Comparison of ENCODE assay signal across 14 cellular contexts in the genomic region with DNA sequence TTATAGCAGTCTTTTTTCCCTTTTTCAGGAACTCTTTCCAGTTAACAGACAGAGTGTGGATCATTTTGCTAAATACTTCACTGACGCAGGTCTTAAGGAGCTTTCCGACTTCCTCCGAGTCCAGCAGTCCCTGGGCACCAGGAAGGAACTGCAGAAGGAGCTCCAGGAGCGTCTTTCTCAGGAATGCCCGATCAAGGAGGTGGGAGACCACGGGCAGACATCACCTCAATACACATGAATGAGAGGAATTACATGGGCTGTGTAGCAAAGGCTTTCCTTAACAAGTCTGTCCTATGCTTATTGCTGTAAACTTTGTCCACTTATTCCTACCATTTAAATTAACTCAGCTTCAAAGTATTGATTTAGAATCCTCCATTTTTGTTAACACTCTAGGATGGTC. TPM values are rescaled to one million over a fixed set of nuclear protein-coding genes. Genes with fewer than 3 reads are reported as not detected.
DNase-seq lines count a peak whose midpoint lies in the region; ATAC-seq, FAIRE-seq and TF ChIP-seq lines count a peak whose summit lies in the region.
"Had no signal": no experiment of that assay in that cellular context is flagged by ENCODE, and none has a peak within 500 bp of the region (broad histone marks: within the 10 kb centered on the region; RNA-seq: fewer than 3 reads in every experiment).

No MANE protein-coding gene starts in this region.

- H2BK12ac ChIP-seq in H9 (ENCODE audit: insufficient read length, low read depth, low read length) = no peak overlapping the region

- H4K5ac ChIP-seq in H9 (ENCODE audit: insufficient read length, low read depth, low read length) = no peak overlapping the region

- H3K27me3 Mint-ChIP-seq in H9 (ENCODE audit: low read depth) (no peaks in the 10 kb centered on the region), astrocyte (ENCODE audit: low read depth, unreplicated experiment) (no peaks in the 10 kb centered on the region), mesothelial cell of epicardium (ENCODE audit: low read depth) (no peaks in the 10 kb centered on the region)

- no peaks in the 10 kb centered on the region for H3K79me1 ChIP-seq in H9 (ENCODE audit: insufficient read depth, low read depth, low read length, poor library complexity, severe bottlenecking)

- H3T11ph ChIP-seq in H9 (ENCODE audit: low read length) = no peak overlapping the region

- no peak overlapping the region for H2BK20ac ChIP-seq in H9 (ENCODE audit: low read depth, low read length, poor library complexity, severe bottlenecking)

- H3K4me2 ChIP-seq in H9 (ENCODE audit: insufficient read depth, insufficient read length, low read length) = no peak overlapping the region
- no peak overlapping the region for H3K4me2 ChIP-seq in astrocyte (ENCODE audit: low read length)
- H3K4me2 ChIP-seq in smooth muscle cell = no peak overlapping the region
- H3K4me2 ChIP-seq: A549, GM23338 had no signal

- H4K20me1 ChIP-seq in H9 (ENCODE audit: control insufficient read depth, insufficient read depth, insufficient read length) (no peaks in the 10 kb centered on the region), astrocyte (ENCODE audit: insufficient read depth, low read length) (no peaks in the 10 kb centered on the region), smooth muscle cell (ENCODE audit: low read depth) (no peaks in the 10 kb centered on the region)

- H4K8ac ChIP-seq in H9 (replicated peaks; ENCODE audit: insufficient read length, low read depth, low read length) = no peak overlapping the region

- H3K23me2 ChIP-seq in H9 (ENCODE audit: insufficient read length, low read depth, low read length, poor library complexity, severe bottlenecking) = no peaks in the 10 kb centered on the region

- DNase-seq in H9 (no peak), astrocyte (ENCODE audit: low read depth) (no peak), mesothelial cell of epicardium (ENCODE audit: low spot score in 2 of 2, unreplicated experiment in 2 of 2) (no peak), smooth muscle cell (lab: John Stamatoyannopoulos, UW; ENCODE audit: unreplicated experiment) (no peak), small intestine (no peak), DMS 273 (lab: John Stamatoyannopoulos, UW; ENCODE audit: unreplicated experiment) (no peak), upper lobe of right lung (no peak)
- DNase-seq: Caco-2; CD8-positive, alpha-beta T cell; DMS 273 treated with DMSO at 0.1 percent for 48 hours; IMR-90 had no signal

- no CpG with 5 or more reads among the region's 6 CpGs for WGBS in H9 (ENCODE audit: extremely low coverage, insufficient read length, low lambda C conversion rate)
- WGBS in smooth muscle cell (ENCODE audit: low lambda C conversion rate) = 84% methylated on average over 6 of the region's 6 CpGs
- WGBS in small intestine, 3 donors = 83 to 87% (median 85%) methylated on average over 6 of the region's 6 CpGs

- no peak for ATAC-seq in upper lobe of right lung
- ATAC-seq: CD8-positive, alpha-beta T cell had no signal

- H3K36me3 ChIP-seq in astrocyte (ENCODE audit: insufficient read depth, low read length) = peaks cover 50% of the 10 kb centered on the region
- peaks cover 22% of the 10 kb centered on the region for H3K36me3 ChIP-seq in smooth muscle cell (ENCODE audit: low read depth)
- H3K36me3 ChIP-seq in small intestine (ENCODE audit: control insufficient read depth in 2 of 2, insufficient read depth in 2 of 2, low read length in 2 of 2) = peaks cover 12 to 16% of the 10 kb centered on the region in 2 donors
- peaks cover 62% of the 10 kb centered on the region for H3K36me3 ChIP-seq in upper lobe of right lung

- H3K4me1 ChIP-seq in H9 (ENCODE audit: insufficient read depth, low read length) (no peaks in the 10 kb centered on the region), astrocyte (ENCODE audit: insufficient read depth, low read length) (peaks cover 19% of the 10 kb centered on the region), smooth muscle cell (ENCODE audit: low read depth) (no peaks in the 10 kb centered on the region), small intestine (ENCODE audit: control insufficient read depth in 2 of 2, insufficient read depth in 1 of 2, low read depth in 1 of 2, low read length in 1 of 2) (no peaks in the 10 kb centered on the region), upper lobe of right lung (no peaks in the 10 kb centered on the region)
- H3K4me1 ChIP-seq: A549, Caco-2 had no signal

- no peak for FAIRE-seq in astrocyte (lab: Jason Lieb, UNC)
- FAIRE-seq in small intestine (lab: Jason Lieb, UNC) = no peak
- FAIRE-seq: A549 had no signal

- TF ChIP-seq CTCF in H9 (conservative IDR thresholded peaks at IDR 0.05) = no peak
- TF ChIP-seq CTCF in astrocyte (IDR thresholded peaks at IDR 0.05; ENCODE audit: insufficient read depth, low read depth, low read length) = no peak
- TF ChIP-seq CTCF in mesothelial cell of epicardium (IDR thresholded peaks at IDR 0.05; ENCODE audit: unreplicated experiment) = no peak
- TF ChIP-seq CTCF in smooth muscle cell (IDR thresholded peaks at IDR 0.05; ENCODE audit: borderline replicate concordance, insufficient read depth, poor library complexity, severe bottlenecking) = no peak
- no peak for TF ChIP-seq CTCF in upper lobe of right lung (IDR thresholded peaks at IDR 0.05)

- H3K14ac ChIP-seq in H9 (ENCODE audit: insufficient read depth, low read length) = no peak overlapping the region

- intact Hi-C loops in upper lobe of right lung (cut with DNase I) = no loop called here

- H3K79me2 ChIP-seq in H9 (ENCODE audit: insufficient read depth, low read length) (no peaks in the 10 kb centered on the region), astrocyte (ENCODE audit: insufficient read depth, low read length) (no peaks in the 10 kb centered on the region), smooth muscle cell (ENCODE audit: low read depth) (no peaks in the 10 kb centered on the region)

- H3K4me1 Mint-ChIP-seq in H9 = no peaks in the 10 kb centered on the region
- H3K4me1 Mint-ChIP-seq in astrocyte (ENCODE audit: low read depth, unreplicated experiment) = peaks cover 22% of the 10 kb centered on the region
- H3K4me1 Mint-ChIP-seq in mesothelial cell of epicardium = no peaks in the 10 kb centered on the region
- H3K4me1 Mint-ChIP-seq: CD14-positive monocyte, GM23338 had no signal

- H3K4ac ChIP-seq in H9 (ENCODE audit: low read depth, low read length) = no peak overlapping the region

- H3K36me3 Mint-ChIP-seq in H9 (ENCODE audit: insufficient read depth in 1 of 3, low read depth in 3 of 3) (peaks cover 37 to 63% (median 62%) of the 10 kb centered on the region in 3 experiments), astrocyte (ENCODE audit: low read depth, unreplicated experiment) (peaks cover 15% of the 10 kb centered on the region), mesothelial cell of epicardium (peaks cover 45% of the 10 kb centered on the region)

- no peak overlapping the region for H2AFZ ChIP-seq in H9 (ENCODE audit: low read length)
- H2AFZ ChIP-seq in astrocyte (ENCODE audit: low read depth, low read length) = no peak overlapping the region
- H2AFZ ChIP-seq in smooth muscle cell (ENCODE audit: low read depth) = no peak overlapping the region
- H2AFZ ChIP-seq: GM23338 had no signal

- H3F3A ChIP-seq in smooth muscle cell (ENCODE audit: low read depth) = no peaks in the 10 kb centered on the region

- H3K56ac ChIP-seq in H9 (ENCODE audit: insufficient read length, low read depth, low read length) = no peak overlapping the region

- H3K23ac ChIP-seq in H9 (ENCODE audit: insufficient read length, low read depth, low read length) = no peak overlapping the region

- H3K9me3 ChIP-seq in H9 (ENCODE audit: control insufficient read depth, low read depth, low read length) (no peaks in the 10 kb centered on the region), astrocyte (ENCODE audit: insufficient read depth, low read depth, low read length) (no peaks in the 10 kb centered on the region), smooth muscle cell (replicated peaks; ENCODE audit: low read depth) (no peaks in the 10 kb centered on the region), small intestine (ENCODE audit: control insufficient read depth, low read depth) (no peaks in the 10 kb centered on the region), upper lobe of right lung (no peaks in the 10 kb centered on the region)
- H3K9me3 ChIP-seq: A549, Caco-2 had no signal

- H3K9ac ChIP-seq in H9 (ENCODE audit: extremely low read depth, insufficient read length, low read length) = no peak overlapping the region
- peak overlapping the region; percentile 8 for H3K9ac ChIP-seq in astrocyte (ENCODE audit: low read length)
- no peak overlapping the region for H3K9ac ChIP-seq in smooth muscle cell (ENCODE audit: low read depth)

- H4K91ac ChIP-seq in H9 (ENCODE audit: insufficient read length, low read depth, low read length) = no peak overlapping the region

- H2AK5ac ChIP-seq in H9 (ENCODE audit: insufficient read length, low read length) = no peak overlapping the region

- H2BK120ac ChIP-seq in H9 (ENCODE audit: low read depth, low read length, poor library complexity, severe bottlenecking) = no peak overlapping the region

- H2BK15ac ChIP-seq in H9 (ENCODE audit: low read depth, low read length) = no peak overlapping the region

- no peak overlapping the region for H3K18ac ChIP-seq in H9 (ENCODE audit: insufficient read length, low read depth, low read length)

- H3K4me3 ChIP-seq in astrocyte (ENCODE audit: insufficient read depth, low read depth, low read length) (no peak overlapping the region), smooth muscle cell (no peak overlapping the region), small intestine (ENCODE audit: low read depth in 1 of 2, low read length in 2 of 2) (no peak overlapping the region), upper lobe of right lung (no peak overlapping the region)
- H3K4me3 ChIP-seq: A549, GM23338 had no signal

- H3K27me3 ChIP-seq in H9 (ENCODE audit: insufficient read depth, low read length) = no peaks in the 10 kb centered on the region
- no peaks in the 10 kb centered on the region for H3K27me3 ChIP-seq in astrocyte (ENCODE audit: insufficient read depth, low read length)
- H3K27me3 ChIP-seq in smooth muscle cell (ENCODE audit: low read depth) = no peaks in the 10 kb centered on the region
- no peaks in the 10 kb centered on the region for H3K27me3 ChIP-seq in small intestine (ENCODE audit: control insufficient read depth in 2 of 2, insufficient read depth in 2 of 2, low read length in 2 of 2)
- no peaks in the 10 kb centered on the region for H3K27me3 ChIP-seq in upper lobe of right lung

- H3K27ac ChIP-seq in H9 (ENCODE audit: insufficient read length, low read depth, low read length) (no peak overlapping the region), astrocyte (ENCODE audit: low read depth, low read length) (peak overlapping the region; percentile 13), smooth muscle cell (ENCODE audit: low read depth) (peak overlapping the region; percentile 19), small intestine (ENCODE audit: low read depth in 1 of 2, low read length in 1 of 2) (no peak overlapping the region), upper lobe of right lung (no peak overlapping the region)
- H3K27ac ChIP-seq: A549 had no signal

- H3K4me3 Mint-ChIP-seq in H9 (no peak overlapping the region), astrocyte (ENCODE audit: unreplicated experiment) (no peak overlapping the region), mesothelial cell of epicardium (no peak overlapping the region)
- H3K4me3 Mint-ChIP-seq: CD14-positive monocyte; CD8-positive, alpha-beta T cell; GM23338 had no signal

- no peak overlapping the region for H2BK5ac ChIP-seq in H9 (ENCODE audit: insufficient read length, low read length)

- no peaks in the 10 kb centered on the region for H3K9me3 Mint-ChIP-seq in H9
- H3K9me3 Mint-ChIP-seq in astrocyte (ENCODE audit: unreplicated experiment) = no peaks in the 10 kb centered on the region
- no peaks in the 10 kb centered on the region for H3K9me3 Mint-ChIP-seq in mesothelial cell of epicardium
- H3K9me3 Mint-ChIP-seq: CD14-positive monocyte; CD8-positive, alpha-beta T cell; GM23338 had no signal

- H3K27ac Mint-ChIP-seq in H9 (peak overlapping the region; percentile 76 to 85 (median 82); a peak in 4 of 7 replicates), astrocyte (ENCODE audit: unreplicated experiment) (peak overlapping the region; percentile 63), mesothelial cell of epicardium (peak overlapping the region; percentile 36)
- H3K27ac Mint-ChIP-seq: CD14-positive monocyte; CD8-positive, alpha-beta T cell; GM23338 had no signal

RNA-seq across cellular contexts. Expression of gene BZW2, which starts 48.8 kb away (rescaled TPM):
- total RNA-seq in H9 (2021) (60.2 and 64.6 TPM in 2 replicates), astrocyte (83.4 and 84.9 TPM in 2 replicates), mesothelial cell of epicardium (73.9 to 77.6 TPM (median 75.9 TPM) in 3 replicates), smooth muscle cell (77.9 and 83.7 TPM in 2 replicates), upper lobe of right lung (28.0 TPM)
- polyA plus RNA-seq in smooth muscle cell (56.1 and 70.4 TPM in 2 replicates), small intestine (10 to 100 TPM; 21.9 to 60.6 (median 30.5) TPM)

RNA-seq across cellular contexts. Expression of gene ANKMY2, which starts 49.3 kb away (rescaled TPM):
- total RNA-seq in H9 (2021) (10.4 and 12.7 TPM in 2 replicates), astrocyte (21.9 and 25.0 TPM in 2 replicates), mesothelial cell of epicardium (23.5 to 25.0 TPM (median 24.4 TPM) in 3 replicates), smooth muscle cell (28.0 and 36.5 TPM in 2 replicates), upper lobe of right lung (12.3 TPM)
- polyA plus RNA-seq in smooth muscle cell (24.0 and 25.5 TPM in 2 replicates), small intestine (10 to 100 TPM; 13.9 to 14.3 (median 14.1) TPM)

RNA-seq across cellular contexts. Expression of gene TSPAN13, which starts 58.7 kb away (rescaled TPM):
- total RNA-seq in H9 (2021) (16.4 and 18.7 TPM in 2 replicates), astrocyte (56.0 and 57.0 TPM in 2 replicates), mesothelial cell of epicardium (63.1 to 70.0 TPM (median 69.5 TPM) in 3 replicates), smooth muscle cell (128 and 142 TPM in 2 replicates), upper lobe of right lung (185 TPM)
- polyA plus RNA-seq in smooth muscle cell (103 and 116 TPM in 2 replicates), small intestine (10 to 100 TPM; 56.2 to 67.2 (median 60.6) TPM)

Comparison
In these comparisons a context has a peak if more than half of its experiments do, and no peak if none do; other contexts are left out.
1. H3K27ac ChIP-seq: peak in astrocyte (single experiment) and smooth muscle cell (single experiment); none in H9 (single experiment), small intestine (0 of 2) and upper lobe of right lung (single experiment).
2. Peak in every context shown above with its lines, with median percentiles within 50 percentile points of each other: H3K27ac Mint-ChIP-seq.